24 cellular contexts compared by ENCODE assay signal in genomic region chr18:45340884-45341283, GRCh38.
"Had no signal": no experiment of that assay in that cellular context is flagged by ENCODE, and none has a peak within 500 bp of the region (broad histone marks: within the 10 kb centered on the region; RNA-seq: fewer than 3 reads in every experiment).

No MANE protein-coding gene starts in this region.

- H3K27me3 ChIP-seq: ascending aorta, body of pancreas, SJSA1 had no signal

- H3K4me3 ChIP-seq: ascending aorta, body of pancreas, SJSA1 had no signal

- H3K4me2 ChIP-seq: KMS-11 had no signal

- H3K36me3 ChIP-seq: ascending aorta, SJSA1 had no signal

- H3K4me1 ChIP-seq: ascending aorta, body of pancreas had no signal

- ATAC-seq: activated CD8-positive, alpha-beta memory T cell treated with anti-CD3 and anti-CD28 coated beads, Interleukin-2, amount 10 ng/mL, durations not matched to agents 7 days and 5 days; activated naive CD4-positive, alpha-beta T cell treated with anti-CD3 and anti-CD28 coated beads, Interleukin-2, amount 50 U/mL, for 72 hours; activated naive CD8-positive, alpha-beta T cell treated with anti-CD3 and anti-CD28 coated beads, Interleukin-2, amount 50 U/mL, for 24 hours; body of pancreas; WTC11 had no signal

- DNase-seq: activated CD4-positive, alpha-beta T cell treated with anti-CD3 and anti-CD28 coated beads for 1 hour; activated CD4-positive, alpha-beta T cell treated with anti-CD3 and anti-CD28 coated beads, Interleukin-2, amount 10 ng/mL, durations not matched to agents 24 days and 14 days; activated CD4-positive, alpha-beta T cell treated with anti-CD3 and anti-CD28 coated beads, Interleukin-2, amount 50 U/mL, for 48 hours; activated CD8-positive, alpha-beta memory T cell treated with anti-CD3 and anti-CD28 coated beads, Interleukin-2, amount 10 ng/mL, durations not matched to agents 7 days and 5 days; activated effector memory CD4-positive, alpha-beta T cell treated with anti-CD3 and anti-CD28 coated beads, Interleukin-2, amount 50 U/mL, for 16 hours; activated naive CD4-positive, alpha-beta T cell treated with Interleukin-2 at 50 U/mL for 16 hours; activated naive CD8-positive, alpha-beta T cell treated with anti-CD3 and anti-CD28 coated beads, Interleukin-2, amount 50 U/mL, for 24 hours; activated T-cell treated with anti-CD3 and anti-CD28 coated beads, Interleukin-2, amount 50 U/mL, for 24 hours; amniotic stem cell; body of pancreas; MM.1S; NCI-H1105; NCI-H1436; NCI-H1694 treated with DMSO at 0.1 percent for 48 hours; NCI-H2029 treated with DMSO at 0.1 percent for 48 hours; NCI-H510A treated with DMSO at 0.1 percent for 48 hours; Right ventricle myocardium superior; RPMI8226; T-helper 9 cell had no signal

- H3K9ac ChIP-seq: KMS-11 had no signal

- H3K9me3 ChIP-seq: ascending aorta, body of pancreas, SJSA1 had no signal

- H3K27ac ChIP-seq: ascending aorta, body of pancreas, KMS-11, SJSA1 had no signal
